12 cellular contexts compared by ENCODE assay signal in the genomic region with DNA sequence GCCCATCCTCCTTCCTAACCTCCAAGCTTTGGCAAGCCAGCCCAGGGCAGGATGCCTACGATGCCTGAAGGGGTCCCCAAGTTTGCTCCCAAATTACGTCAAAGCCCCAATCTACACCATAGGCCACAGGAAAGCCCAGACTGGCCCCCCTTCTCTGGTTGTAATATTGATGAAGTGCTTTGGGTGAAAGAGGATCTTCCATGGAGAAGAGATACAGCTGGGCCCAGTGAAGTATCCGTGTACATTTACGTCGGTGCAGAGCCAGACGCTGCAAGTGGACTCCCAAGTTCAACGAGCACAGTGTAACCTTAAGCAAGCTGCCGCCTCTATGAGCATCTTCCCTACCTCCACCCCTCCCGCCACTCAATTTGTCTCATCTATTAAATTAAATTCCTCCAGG.
"Had no signal": no experiment of that assay in that cellular context is flagged by ENCODE, and none has a peak within 500 bp of the region (broad histone marks: within the 10 kb centered on the region; RNA-seq: fewer than 3 reads in every experiment).

No MANE protein-coding gene starts in this region.

- H3K27me3 ChIP-seq: suprapubic skin, upper lobe of left lung had no signal

- H3K27ac ChIP-seq: neutrophil, suprapubic skin, upper lobe of left lung had no signal

- H3K36me3 ChIP-seq: neutrophil, suprapubic skin, upper lobe of left lung had no signal

- H3K4me3 ChIP-seq: suprapubic skin, upper lobe of left lung had no signal

- ATAC-seq: activated CD4-positive, alpha-beta T cell treated with anti-CD3 and anti-CD28 coated beads for 36 hours; left ventricle myocardium superior; naive thymus-derived CD8-positive, alpha-beta T cell; WTC11 had no signal

- DNase-seq: activated CD4-positive, alpha-beta T cell treated with anti-CD3 and anti-CD28 coated beads for 36 hours; activated CD4-positive, alpha-beta T cell treated with anti-CD3 and anti-CD28 coated beads, Interleukin-2, amount 50 U/mL, for 48 hours; activated T-cell treated with anti-CD3 and anti-CD28 coated beads for 4 hours; foreskin melanocyte; left ventricle myocardium superior; naive thymus-derived CD8-positive, alpha-beta T cell; stimulated activated CD4-positive, alpha-beta T cell treated with anti-CD3 and anti-CD28 coated beads, Interleukin-12 subunit alpha, Interleukin-12 subunit beta, amount 100 ng/mL, for 4 hours; stimulated activated CD4-positive, alpha-beta T cell treated with anti-CD3 and anti-CD28 coated beads, Interleukin-1b, Interleukin-23, amount 100 ng/mL, for 48 hours; upper lobe of left lung had no signal

- H3K9me3 ChIP-seq: neutrophil, suprapubic skin, upper lobe of left lung had no signal
